In the genomic region with DNA sequence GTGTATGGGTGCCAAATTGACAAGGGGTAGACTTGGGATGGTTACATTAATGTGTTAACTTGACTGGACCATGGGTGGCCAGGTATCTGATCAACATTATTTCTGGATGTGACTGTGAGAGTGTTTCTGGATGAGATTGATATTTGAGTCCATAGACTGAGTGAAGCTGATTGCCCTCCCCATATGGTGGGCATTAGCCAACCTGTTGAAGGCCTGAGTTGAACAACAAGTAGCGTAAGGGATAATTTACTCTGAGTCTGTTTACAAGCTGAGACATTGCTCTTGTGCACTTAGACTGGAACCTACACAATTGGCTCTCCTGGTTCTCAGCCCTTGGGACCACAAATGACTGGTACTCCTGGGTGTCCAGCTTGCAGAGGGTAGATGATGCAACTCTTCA, we compare ENCODE assay signal across 30 cellular contexts.
"Had no signal": no experiment of that assay in that cellular context is flagged by ENCODE, and none has a peak within 500 bp of the region (broad histone marks: within the 10 kb centered on the region; RNA-seq: fewer than 3 reads in every experiment).

No MANE protein-coding gene starts in this region.

- H3K4me1 Mint-ChIP-seq: activated CD4-positive, alpha-beta memory T cell treated with anti-CD3 and anti-CD28 coated beads, Interleukin-2, amount 10 ng/mL, durations not matched to agents 7 days and 5 days; activated CD4-positive, alpha-beta T cell treated with anti-CD3 and anti-CD28 coated beads for 36 hours; activated CD4-positive, alpha-beta T cell treated with anti-CD3 and anti-CD28 coated beads, Interleukin-2, amount 10 ng/mL, durations not matched to agents 24 days and 14 days; activated naive CD4-positive, alpha-beta T cell treated with anti-CD3 and anti-CD28 coated beads, Interleukin-2, amount 10 ng/mL, durations not matched to agents 7 days and 5 days; activated naive CD8-positive, alpha-beta T cell treated with anti-CD3 and anti-CD28 coated beads, Interleukin-2, amount 10 ng/mL, durations not matched to agents 7 days and 5 days; T-helper 17 cell had no signal

- DNase-seq: activated CD4-positive, alpha-beta memory T cell treated with anti-CD3 and anti-CD28 coated beads, Interleukin-2, amount 10 ng/mL, durations not matched to agents 7 days and 5 days; activated CD4-positive, alpha-beta T cell treated with anti-CD3 and anti-CD28 coated beads for 36 hours; activated CD4-positive, alpha-beta T cell treated with anti-CD3 and anti-CD28 coated beads, Interleukin-2, amount 10 ng/mL, durations not matched to agents 24 days and 14 days; activated CD4-positive, alpha-beta T cell treated with anti-CD3 and anti-CD28 coated beads, Interleukin-2, amount 50 U/mL, for 4 hours; activated CD4-positive, CD25-positive, alpha-beta regulatory T cell; activated CD4-positive, CD25-positive, alpha-beta regulatory T cell treated with anti-CD3 and anti-CD28 coated beads, Interleukin-2, amount 50 U/mL, for 72 hours; activated CD8-positive, alpha-beta memory T cell treated with anti-CD3 and anti-CD28 coated beads, Interleukin-2, amount 50 U/mL, for 48 hours; activated gamma-delta T cell; activated naive CD4-positive, alpha-beta T cell; activated naive CD4-positive, alpha-beta T cell treated with anti-CD3 and anti-CD28 coated beads, Interleukin-2, amount 10 ng/mL, durations not matched to agents 7 days and 5 days; activated naive CD8-positive, alpha-beta T cell treated with anti-CD3 and anti-CD28 coated beads, Interleukin-2, amount 10 ng/mL, durations not matched to agents 7 days and 5 days; activated T-cell treated with anti-CD3 and anti-CD28 coated beads for 4 hours; activated T-cell treated with anti-CD3 and anti-CD28 coated beads, Interleukin-2, amount 50 U/mL, for 24 hours; activated T-cell treated with anti-CD3 and anti-CD28 coated beads, Interleukin-2, amount 50 U/mL, for 72 hours; central memory CD4-positive, alpha-beta T cell; cerebellar nuclear complex; colonic mucosa; effector CD8-positive, alpha-beta T cell; gastrocnemius medialis; glutamatergic neuron; heart left ventricle; T-helper 1 cell; T-helper 17 cell; T1000 had no signal

- H3K4me3 Mint-ChIP-seq: activated CD4-positive, alpha-beta memory T cell treated with anti-CD3 and anti-CD28 coated beads, Interleukin-2, amount 10 ng/mL, durations not matched to agents 7 days and 5 days; activated CD4-positive, alpha-beta T cell treated with anti-CD3 and anti-CD28 coated beads for 36 hours; activated CD4-positive, alpha-beta T cell treated with anti-CD3 and anti-CD28 coated beads, Interleukin-2, amount 10 ng/mL, durations not matched to agents 24 days and 14 days; activated naive CD4-positive, alpha-beta T cell treated with anti-CD3 and anti-CD28 coated beads, Interleukin-2, amount 10 ng/mL, durations not matched to agents 7 days and 5 days; activated naive CD8-positive, alpha-beta T cell treated with anti-CD3 and anti-CD28 coated beads, Interleukin-2, amount 10 ng/mL, durations not matched to agents 7 days and 5 days; activated T-cell treated with anti-CD3 and anti-CD28 coated beads, Interleukin-2, amount 50 U/mL, for 24 hours; activated T-cell treated with anti-CD3 and anti-CD28 coated beads, Interleukin-2, amount 50 U/mL, for 72 hours; T-helper 17 cell; T-helper 2 cell treated with Interferon-gamma antibody and Interleukin-4, amounts not matched to agents 5 μg/mL and 100 μg/mL, for 36 hours had no signal

- H3K27ac Mint-ChIP-seq: activated CD4-positive, alpha-beta memory T cell treated with anti-CD3 and anti-CD28 coated beads, Interleukin-2, amount 10 ng/mL, durations not matched to agents 7 days and 5 days; activated CD4-positive, alpha-beta T cell treated with anti-CD3 and anti-CD28 coated beads for 36 hours; activated CD4-positive, alpha-beta T cell treated with anti-CD3 and anti-CD28 coated beads, Interleukin-2, amount 10 ng/mL, durations not matched to agents 24 days and 14 days; activated naive CD4-positive, alpha-beta T cell treated with anti-CD3 and anti-CD28 coated beads, Interleukin-2, amount 10 ng/mL, durations not matched to agents 7 days and 5 days; activated naive CD4-positive, alpha-beta T cell treated with anti-CD3 and anti-CD28 coated beads, Interleukin-2, amount 50 U/mL, for 72 hours; activated naive CD8-positive, alpha-beta T cell treated with anti-CD3 and anti-CD28 coated beads, Interleukin-2, amount 10 ng/mL, durations not matched to agents 7 days and 5 days; activated T-cell treated with anti-CD3 and anti-CD28 coated beads, Interleukin-2, amount 50 U/mL, for 24 hours; activated T-cell treated with anti-CD3 and anti-CD28 coated beads, Interleukin-2, amount 50 U/mL, for 72 hours; brain; T-helper 17 cell; T-helper 2 cell treated with Interferon-gamma antibody and Interleukin-4, amounts not matched to agents 5 μg/mL and 100 μg/mL, for 36 hours had no signal

- H3K36me3 Mint-ChIP-seq: activated naive CD4-positive, alpha-beta T cell treated with anti-CD3 and anti-CD28 coated beads, Interleukin-2, amount 10 ng/mL, durations not matched to agents 7 days and 5 days; activated naive CD8-positive, alpha-beta T cell treated with anti-CD3 and anti-CD28 coated beads, Interleukin-2, amount 10 ng/mL, durations not matched to agents 7 days and 5 days; brain had no signal

- H3K4me3 ChIP-seq: ascending aorta, breast epithelium, cardiac muscle cell, colonic mucosa, gastrocnemius medialis, heart left ventricle had no signal

- H3K9me3 ChIP-seq: ascending aorta, breast epithelium, colonic mucosa, gastrocnemius medialis, heart left ventricle had no signal

- H3K27me3 ChIP-seq: ascending aorta, breast epithelium, cardiac muscle cell, colonic mucosa, gastrocnemius medialis, heart left ventricle had no signal

- H3K4me1 ChIP-seq: ascending aorta, breast epithelium, colonic mucosa, gastrocnemius medialis, heart left ventricle had no signal

- H3K27ac ChIP-seq: ascending aorta, breast epithelium, cardiac muscle cell, colonic mucosa, gastrocnemius medialis, heart left ventricle had no signal

- H3K36me3 ChIP-seq: ascending aorta, breast epithelium, cardiac muscle cell, colonic mucosa, gastrocnemius medialis, heart left ventricle had no signal

- H3K27me3 Mint-ChIP-seq: activated CD4-positive, alpha-beta memory T cell treated with anti-CD3 and anti-CD28 coated beads, Interleukin-2, amount 10 ng/mL, durations not matched to agents 7 days and 5 days; activated CD4-positive, alpha-beta T cell treated with anti-CD3 and anti-CD28 coated beads for 36 hours; activated CD4-positive, alpha-beta T cell treated with anti-CD3 and anti-CD28 coated beads, Interleukin-2, amount 10 ng/mL, durations not matched to agents 24 days and 14 days; activated naive CD4-positive, alpha-beta T cell treated with anti-CD3 and anti-CD28 coated beads, Interleukin-2, amount 10 ng/mL, durations not matched to agents 7 days and 5 days; activated T-cell treated with anti-CD3 and anti-CD28 coated beads, Interleukin-2, amount 50 U/mL, for 24 hours; brain; T-helper 17 cell had no signal
